In the genomic region with DNA sequence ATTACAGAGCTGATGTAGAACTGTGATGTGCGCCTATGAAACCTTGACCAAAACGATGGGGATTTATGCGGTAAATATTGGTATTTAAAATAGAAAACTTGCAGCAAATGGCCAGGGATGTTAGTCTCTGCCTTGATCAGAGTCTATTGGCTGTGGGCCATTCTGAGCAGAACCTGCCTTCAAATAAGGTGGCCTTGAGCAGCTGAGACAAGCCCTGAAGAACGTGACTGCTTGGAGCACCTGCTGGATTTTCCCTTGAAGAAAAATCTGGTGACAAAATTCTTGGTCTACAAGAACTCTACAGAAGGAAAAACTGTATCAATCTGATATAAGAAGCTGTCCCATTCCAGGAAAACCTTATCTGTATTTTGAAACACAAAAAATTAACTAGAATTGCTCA, we compare ENCODE assay signal across 37 cellular contexts.
"Had no signal": no experiment of that assay in that cellular context is flagged by ENCODE, and none has a peak within 500 bp of the region (broad histone marks: within the 10 kb centered on the region; RNA-seq: fewer than 3 reads in every experiment).

No MANE protein-coding gene starts in this region.

- H3K27ac ChIP-seq: ascending aorta, brain microvascular endothelial cell, breast epithelium, WERI-Rb-1 had no signal

- H3K4me1 Mint-ChIP-seq: activated CD4-positive, alpha-beta memory T cell treated with anti-CD3 and anti-CD28 coated beads, Interleukin-2, amount 10 ng/mL, durations not matched to agents 7 days and 5 days; activated CD4-positive, alpha-beta T cell treated with anti-CD3 and anti-CD28 coated beads for 36 hours; activated CD4-positive, alpha-beta T cell treated with anti-CD3 and anti-CD28 coated beads, Interleukin-2, amount 10 ng/mL, durations not matched to agents 7 days and 5 days; activated CD8-positive, alpha-beta memory T cell treated with anti-CD3 and anti-CD28 coated beads, Interleukin-2, amount 10 ng/mL, durations not matched to agents 7 days and 5 days; activated naive CD4-positive, alpha-beta T cell treated with anti-CD3 and anti-CD28 coated beads, Interleukin-2, amount 10 ng/mL, durations not matched to agents 7 days and 5 days; activated naive CD4-positive, alpha-beta T cell treated with anti-CD3 and anti-CD28 coated beads, Interleukin-2, amount 50 U/mL, for 24 hours; activated naive CD8-positive, alpha-beta T cell treated with anti-CD3 and anti-CD28 coated beads, Interleukin-2, amount 10 ng/mL, durations not matched to agents 7 days and 5 days; activated naive CD8-positive, alpha-beta T cell treated with anti-CD3 and anti-CD28 coated beads, Interleukin-2, amount 50 U/mL, for 24 hours; central memory CD8-positive, alpha-beta T cell; WTC11 had no signal

- DNase-seq: activated CD4-positive, alpha-beta memory T cell treated with anti-CD3 and anti-CD28 coated beads, Interleukin-2, amount 10 ng/mL, durations not matched to agents 7 days and 5 days; activated CD4-positive, alpha-beta T cell treated with anti-CD3 and anti-CD28 coated beads for 1 hour; activated CD4-positive, alpha-beta T cell treated with anti-CD3 and anti-CD28 coated beads for 36 hours; activated CD4-positive, alpha-beta T cell treated with anti-CD3 and anti-CD28 coated beads for 48 hours; activated CD4-positive, alpha-beta T cell treated with anti-CD3 and anti-CD28 coated beads, Interleukin-2, amount 10 ng/mL, durations not matched to agents 7 days and 5 days; activated CD4-positive, alpha-beta T cell treated with anti-CD3 and anti-CD28 coated beads, Interleukin-2, amount 50 U/mL, for 48 hours; activated CD4-positive, CD25-positive, alpha-beta regulatory T cell; activated CD8-positive, alpha-beta memory T cell treated with anti-CD3 and anti-CD28 coated beads for 24 hours; activated CD8-positive, alpha-beta memory T cell treated with anti-CD3 and anti-CD28 coated beads, Interleukin-2, amount 10 ng/mL, durations not matched to agents 7 days and 5 days; activated CD8-positive, alpha-beta memory T cell treated with anti-CD3 and anti-CD28 coated beads, Interleukin-2, amount 50 U/mL, for 48 hours; activated CD8-positive, alpha-beta T cell treated with anti-CD3 and anti-CD28 coated beads, Interleukin-2, amount 10 ng/mL, durations not matched to agents 7 days and 5 days; activated effector memory CD4-positive, alpha-beta T cell treated with Interleukin-2 at 50 U/mL for 16 hours; activated gamma-delta T cell; activated naive CD4-positive, alpha-beta T cell treated with anti-CD3 and anti-CD28 coated beads, Interleukin-2, amount 10 ng/mL, durations not matched to agents 7 days and 5 days; activated naive CD4-positive, alpha-beta T cell treated with Interleukin-2 at 50 U/mL for 16 hours; activated naive CD8-positive, alpha-beta T cell treated with anti-CD3 and anti-CD28 coated beads, Interleukin-2, amount 10 ng/mL, durations not matched to agents 7 days and 5 days; activated naive CD8-positive, alpha-beta T cell treated with anti-CD3 and anti-CD28 coated beads, Interleukin-2, amount 50 U/mL, for 24 hours; activated T-cell treated with anti-CD3 and anti-CD28 coated beads, Interleukin-2, amount 50 U/mL, for 24 hours; activated T-cell treated with anti-CD3 and anti-CD28 coated beads, Interleukin-2, amount 50 U/mL, for 48 hours; amygdala; anterior cingulate cortex; brain microvascular endothelial cell; cerebellar nuclear complex; T-helper 1 cell; T-helper 2 cell; T-helper 9 cell; WERI-Rb-1 had no signal

- H3K27me3 ChIP-seq: ascending aorta, brain microvascular endothelial cell, breast epithelium had no signal

- H3K4me3 Mint-ChIP-seq: activated CD4-positive, alpha-beta memory T cell treated with anti-CD3 and anti-CD28 coated beads, Interleukin-2, amount 10 ng/mL, durations not matched to agents 7 days and 5 days; activated CD4-positive, alpha-beta T cell treated with anti-CD3 and anti-CD28 coated beads for 36 hours; activated CD4-positive, alpha-beta T cell treated with anti-CD3 and anti-CD28 coated beads, Interleukin-2, amount 10 ng/mL, durations not matched to agents 7 days and 5 days; activated CD8-positive, alpha-beta memory T cell treated with anti-CD3 and anti-CD28 coated beads, Interleukin-2, amount 10 ng/mL, durations not matched to agents 7 days and 5 days; activated CD8-positive, alpha-beta T cell treated with anti-CD3 and anti-CD28 coated beads, Interleukin-2, amount 10 ng/mL, durations not matched to agents 7 days and 5 days; activated naive CD4-positive, alpha-beta T cell treated with anti-CD3 and anti-CD28 coated beads, Interleukin-2, amount 10 ng/mL, durations not matched to agents 7 days and 5 days; activated naive CD4-positive, alpha-beta T cell treated with anti-CD3 and anti-CD28 coated beads, Interleukin-2, amount 50 U/mL, for 24 hours; activated naive CD8-positive, alpha-beta T cell; activated naive CD8-positive, alpha-beta T cell treated with anti-CD3 and anti-CD28 coated beads, Interleukin-2, amount 10 ng/mL, durations not matched to agents 7 days and 5 days; activated naive CD8-positive, alpha-beta T cell treated with anti-CD3 and anti-CD28 coated beads, Interleukin-2, amount 50 U/mL, for 24 hours; activated T-cell treated with anti-CD3 and anti-CD28 coated beads, Interleukin-2, amount 50 U/mL, for 24 hours; central memory CD8-positive, alpha-beta T cell; T-helper 1 cell treated with Interleukin-12 subunit alpha and Interleukin-12 subunit beta and Interleukin-4 antibody, amounts not matched to agents 30 μg/mL and 1 μg/mL, for 36 hours; T-helper 2 cell treated with Interferon-gamma antibody and Interleukin-4, amounts not matched to agents 5 μg/mL and 100 μg/mL, for 36 hours; WTC11 had no signal

- H3K4me3 ChIP-seq: ascending aorta, breast epithelium had no signal

- H3K27ac Mint-ChIP-seq: activated CD4-positive, alpha-beta memory T cell treated with anti-CD3 and anti-CD28 coated beads, Interleukin-2, amount 10 ng/mL, durations not matched to agents 7 days and 5 days; activated CD4-positive, alpha-beta T cell treated with anti-CD3 and anti-CD28 coated beads for 36 hours; activated CD4-positive, alpha-beta T cell treated with anti-CD3 and anti-CD28 coated beads, Interleukin-2, amount 10 ng/mL, durations not matched to agents 7 days and 5 days; activated CD8-positive, alpha-beta memory T cell treated with anti-CD3 and anti-CD28 coated beads, Interleukin-2, amount 10 ng/mL, durations not matched to agents 7 days and 5 days; activated CD8-positive, alpha-beta T cell treated with anti-CD3 and anti-CD28 coated beads, Interleukin-2, amount 10 ng/mL, durations not matched to agents 7 days and 5 days; activated naive CD4-positive, alpha-beta T cell treated with anti-CD3 and anti-CD28 coated beads, Interleukin-2, amount 10 ng/mL, durations not matched to agents 7 days and 5 days; activated naive CD4-positive, alpha-beta T cell treated with anti-CD3 and anti-CD28 coated beads, Interleukin-2, amount 50 U/mL, for 24 hours; activated naive CD8-positive, alpha-beta T cell; activated naive CD8-positive, alpha-beta T cell treated with anti-CD3 and anti-CD28 coated beads, Interleukin-2, amount 10 ng/mL, durations not matched to agents 7 days and 5 days; activated naive CD8-positive, alpha-beta T cell treated with anti-CD3 and anti-CD28 coated beads, Interleukin-2, amount 50 U/mL, for 24 hours; activated T-cell treated with anti-CD3 and anti-CD28 coated beads, Interleukin-2, amount 50 U/mL, for 24 hours; activated T-helper 2 cell treated with anti-CD3 and anti-CD28 coated beads, Interferon-gamma antibody, Interleukin-2, Interleukin-4, amounts not matched to agents 10 μg/mL and 5 μg/mL and 100 μg/mL, durations not matched to agents 14 hours and 24 hours and 36 hours; T-helper 1 cell treated with Interleukin-12 subunit alpha and Interleukin-12 subunit beta and Interleukin-4 antibody, amounts not matched to agents 30 μg/mL and 1 μg/mL, for 36 hours; T-helper 2 cell treated with Interferon-gamma antibody and Interleukin-4, amounts not matched to agents 5 μg/mL and 100 μg/mL, for 36 hours; WTC11 had no signal

- ATAC-seq: activated CD4-positive, alpha-beta T cell treated with anti-CD3 and anti-CD28 coated beads for 36 hours; activated CD4-positive, CD25-positive, alpha-beta regulatory T cell treated with anti-CD3 and anti-CD28 coated beads, Interleukin-2, amount 50 U/mL, for 24 hours; activated CD8-positive, alpha-beta memory T cell treated with anti-CD3 and anti-CD28 coated beads, Interleukin-2, amount 10 ng/mL, durations not matched to agents 7 days and 5 days; activated CD8-positive, alpha-beta T cell treated with anti-CD3 and anti-CD28 coated beads, Interleukin-2, amount 10 ng/mL, durations not matched to agents 7 days and 5 days; activated naive CD8-positive, alpha-beta T cell treated with anti-CD3 and anti-CD28 coated beads, Interleukin-2, amount 50 U/mL, for 24 hours; WTC11 had no signal

- H3K4me1 ChIP-seq: ascending aorta, breast epithelium had no signal

- H3K9me3 ChIP-seq: ascending aorta, breast epithelium had no signal

- H3K27me3 Mint-ChIP-seq: activated CD4-positive, alpha-beta memory T cell treated with anti-CD3 and anti-CD28 coated beads, Interleukin-2, amount 10 ng/mL, durations not matched to agents 7 days and 5 days; activated CD4-positive, alpha-beta T cell treated with anti-CD3 and anti-CD28 coated beads for 36 hours; activated CD4-positive, alpha-beta T cell treated with anti-CD3 and anti-CD28 coated beads, Interleukin-2, amount 10 ng/mL, durations not matched to agents 7 days and 5 days; activated CD8-positive, alpha-beta memory T cell treated with anti-CD3 and anti-CD28 coated beads, Interleukin-2, amount 10 ng/mL, durations not matched to agents 7 days and 5 days; activated naive CD4-positive, alpha-beta T cell treated with anti-CD3 and anti-CD28 coated beads, Interleukin-2, amount 10 ng/mL, durations not matched to agents 7 days and 5 days; activated naive CD4-positive, alpha-beta T cell treated with anti-CD3 and anti-CD28 coated beads, Interleukin-2, amount 50 U/mL, for 24 hours; activated naive CD8-positive, alpha-beta T cell; activated naive CD8-positive, alpha-beta T cell treated with anti-CD3 and anti-CD28 coated beads, Interleukin-2, amount 10 ng/mL, durations not matched to agents 7 days and 5 days; activated naive CD8-positive, alpha-beta T cell treated with anti-CD3 and anti-CD28 coated beads, Interleukin-2, amount 50 U/mL, for 24 hours; activated T-cell treated with anti-CD3 and anti-CD28 coated beads, Interleukin-2, amount 50 U/mL, for 24 hours; central memory CD8-positive, alpha-beta T cell had no signal

- H3K36me3 Mint-ChIP-seq: activated CD8-positive, alpha-beta memory T cell treated with anti-CD3 and anti-CD28 coated beads, Interleukin-2, amount 10 ng/mL, durations not matched to agents 7 days and 5 days; activated naive CD4-positive, alpha-beta T cell treated with anti-CD3 and anti-CD28 coated beads, Interleukin-2, amount 10 ng/mL, durations not matched to agents 7 days and 5 days; activated naive CD4-positive, alpha-beta T cell treated with anti-CD3 and anti-CD28 coated beads, Interleukin-2, amount 50 U/mL, for 24 hours; activated naive CD8-positive, alpha-beta T cell; activated naive CD8-positive, alpha-beta T cell treated with anti-CD3 and anti-CD28 coated beads, Interleukin-2, amount 10 ng/mL, durations not matched to agents 7 days and 5 days had no signal

- H3K36me3 ChIP-seq: ascending aorta, brain microvascular endothelial cell, breast epithelium, WERI-Rb-1 had no signal

- H3K9me3 Mint-ChIP-seq: activated CD4-positive, alpha-beta memory T cell treated with anti-CD3 and anti-CD28 coated beads, Interleukin-2, amount 10 ng/mL, durations not matched to agents 7 days and 5 days; activated naive CD4-positive, alpha-beta T cell treated with anti-CD3 and anti-CD28 coated beads, Interleukin-2, amount 50 U/mL, for 24 hours had no signal
